In genomic region chr9:136928591-136928990, GRCh38 we compare ENCODE assay signal across 11 cellular contexts. TPM values are rescaled to one million over a fixed set of nuclear protein-coding genes. Genes with fewer than 3 reads are reported as not detected.
DNase-seq lines count a peak whose midpoint lies in the region; ATAC-seq and TF ChIP-seq lines count a peak whose summit lies in the region.
"Had no signal": no experiment of that assay in that cellular context is flagged by ENCODE, and none has a peak within 500 bp of the region (broad histone marks: within the 10 kb centered on the region; RNA-seq: fewer than 3 reads in every experiment).

No MANE protein-coding gene starts in this region.

- H3K27me3 ChIP-seq in lower lobe of right lung (ENCODE audit: low read depth), result no peaks in the 10 kb centered on the region
- no peaks in the 10 kb centered on the region for H3K27me3 ChIP-seq in CD4-positive, alpha-beta T cell (ENCODE audit: control insufficient read depth, insufficient read depth, low read length)
- H3K27me3 ChIP-seq in effector memory CD4-positive, alpha-beta T cell (replicated peaks; ENCODE audit: control insufficient read depth, insufficient read depth, low read length, poor library complexity, severe bottlenecking), result no peaks in the 10 kb centered on the region
- H3K27me3 ChIP-seq in uterus, result no peaks in the 10 kb centered on the region

- H3K4me1 ChIP-seq in lower lobe of right lung, result no peaks in the 10 kb centered on the region
- H3K4me1 ChIP-seq in effector memory CD4-positive, alpha-beta T cell (ENCODE audit: control insufficient read depth, insufficient read depth, low read length, poor library complexity, severe bottlenecking), result no peaks in the 10 kb centered on the region
- no peaks in the 10 kb centered on the region for H3K4me1 ChIP-seq in uterus
- H3K4me1 ChIP-seq: HAP-1 had no signal

- H3K27ac Mint-ChIP-seq in activated naive CD8-positive, alpha-beta T cell, result peak overlapping the region; percentile 22
- no peak overlapping the region for H3K27ac Mint-ChIP-seq in activated naive CD8-positive, alpha-beta T cell treated with anti-CD3 and anti-CD28 coated beads for 36 hours
- no peak overlapping the region for H3K27ac Mint-ChIP-seq in activated naive CD8-positive, alpha-beta T cell treated with anti-CD3 and anti-CD28 coated beads, Interleukin-2, amount 50 U/mL, for 24 hours
- peak overlapping the region; percentile 3 for H3K27ac Mint-ChIP-seq in type B pancreatic cell
- no peak overlapping the region for H3K27ac Mint-ChIP-seq in CD4-positive, alpha-beta T cell

- H3K27ac ChIP-seq in lower lobe of right lung, result no peak overlapping the region
- H3K27ac ChIP-seq in CD4-positive, alpha-beta T cell (ENCODE audit: low read depth, low read length), result no peak overlapping the region
- no peak overlapping the region for H3K27ac ChIP-seq in effector memory CD4-positive, alpha-beta T cell (ENCODE audit: insufficient read depth, low read length, poor library complexity, severe bottlenecking)
- H3K27ac ChIP-seq in uterus, result no peak overlapping the region

- no peaks in the 10 kb centered on the region for H3K36me3 Mint-ChIP-seq in activated naive CD8-positive, alpha-beta T cell
- H3K36me3 Mint-ChIP-seq in activated naive CD8-positive, alpha-beta T cell treated with anti-CD3 and anti-CD28 coated beads for 36 hours, result peaks cover 19% of the 10 kb centered on the region
- peaks cover 29% of the 10 kb centered on the region for H3K36me3 Mint-ChIP-seq in activated naive CD8-positive, alpha-beta T cell treated with anti-CD3 and anti-CD28 coated beads, Interleukin-2, amount 50 U/mL, for 24 hours (ENCODE audit: low read depth)
- peaks cover 13% of the 10 kb centered on the region for H3K36me3 Mint-ChIP-seq in type B pancreatic cell
- peaks cover 11% of the 10 kb centered on the region for H3K36me3 Mint-ChIP-seq in CD4-positive, alpha-beta T cell (ENCODE audit: low read depth)

- H3K9me3 ChIP-seq in lower lobe of right lung (no peaks in the 10 kb centered on the region), uterus (no peaks in the 10 kb centered on the region)
- no peaks in the 10 kb centered on the region for H3K9me3 ChIP-seq in CD4-positive, alpha-beta T cell (ENCODE audit: control insufficient read depth, low read length)
- no peaks in the 10 kb centered on the region for H3K9me3 ChIP-seq in effector memory CD4-positive, alpha-beta T cell (ENCODE audit: control insufficient read depth, low read length)

- no peak overlapping the region for H3K4me3 Mint-ChIP-seq in activated naive CD8-positive, alpha-beta T cell
- no peak overlapping the region for H3K4me3 Mint-ChIP-seq in activated naive CD8-positive, alpha-beta T cell treated with anti-CD3 and anti-CD28 coated beads for 36 hours
- H3K4me3 Mint-ChIP-seq in activated naive CD8-positive, alpha-beta T cell treated with anti-CD3 and anti-CD28 coated beads, Interleukin-2, amount 50 U/mL, for 24 hours, result no peak overlapping the region
- H3K4me3 Mint-ChIP-seq in type B pancreatic cell, result no peak overlapping the region
- H3K4me3 Mint-ChIP-seq in CD4-positive, alpha-beta T cell, result no peak overlapping the region

- no peak for DNase-seq in activated naive CD8-positive, alpha-beta T cell treated with anti-CD3 and anti-CD28 coated beads for 36 hours
- DNase-seq in activated naive CD8-positive, alpha-beta T cell treated with anti-CD3 and anti-CD28 coated beads, Interleukin-2, amount 50 U/mL, for 24 hours, result no peak
- no peak for DNase-seq in lower lobe of right lung
- DNase-seq in type B pancreatic cell (ENCODE audit: extremely low spot score, unreplicated experiment), result no peak
- no peak for DNase-seq in CD4-positive, alpha-beta T cell
- no peak for DNase-seq in effector memory CD4-positive, alpha-beta T cell
- DNase-seq in uterus, result no peak
- DNase-seq: head of caudate nucleus, NCI-H524 had no signal

- CTCF ChIA-PET in CD4-positive, alpha-beta T cell (lab: Charles Lee), result no interaction called here

- peak; percentile 29 for ATAC-seq in activated naive CD8-positive, alpha-beta T cell treated with anti-CD3 and anti-CD28 coated beads, Interleukin-2, amount 50 U/mL, for 24 hours
- peak; percentile 32 to 37 for ATAC-seq in lower lobe of right lung
- ATAC-seq in CD4-positive, alpha-beta T cell (ENCODE audit: poor library complexity), result no peak

- intact Hi-C loops in lower lobe of right lung (cut with DNase I) (no loop called here), uterus (cut with DNase I; ENCODE audit: low total_unique reads) (no loop called here)
- intact Hi-C loops in CD4-positive, alpha-beta T cell (cut with DNase I, micrococcal nuclease), result no loop called here

- TF ChIP-seq POLR2A in uterus (IDR thresholded peaks at IDR 0.05), result no peak

- POLR2A ChIA-PET in CD4-positive, alpha-beta T cell (lab: Charles Lee), result no interaction called here

- H3K4me3 ChIP-seq in lower lobe of right lung (no peak overlapping the region), uterus (no peak overlapping the region)
- H3K4me3 ChIP-seq in effector memory CD4-positive, alpha-beta T cell (ENCODE audit: insufficient read depth, low read depth, low read length, poor library complexity, severe bottlenecking), result no peak overlapping the region
- H3K4me3 ChIP-seq: HAP-1 had no signal

- TF ChIP-seq CTCF in lower lobe of right lung (IDR thresholded peaks at IDR 0.05) (no peak), type B pancreatic cell (conservative IDR thresholded peaks at IDR 0.05) (no peak), uterus (IDR thresholded peaks at IDR 0.05) (no peak)
- no peak for TF ChIP-seq CTCF in CD4-positive, alpha-beta T cell (IDR thresholded peaks at IDR 0.05)

- H3K4me1 Mint-ChIP-seq in activated naive CD8-positive, alpha-beta T cell (ENCODE audit: low read depth), result peaks cover 7% of the 10 kb centered on the region
- peaks cover 5% of the 10 kb centered on the region for H3K4me1 Mint-ChIP-seq in activated naive CD8-positive, alpha-beta T cell treated with anti-CD3 and anti-CD28 coated beads for 36 hours
- H3K4me1 Mint-ChIP-seq in activated naive CD8-positive, alpha-beta T cell treated with anti-CD3 and anti-CD28 coated beads, Interleukin-2, amount 50 U/mL, for 24 hours, result peaks cover 15% of the 10 kb centered on the region
- peaks cover 9% of the 10 kb centered on the region for H3K4me1 Mint-ChIP-seq in type B pancreatic cell (ENCODE audit: unreplicated experiment)
- H3K4me1 Mint-ChIP-seq in CD4-positive, alpha-beta T cell (ENCODE audit: low read depth), result no peaks in the 10 kb centered on the region

- H3K36me3 ChIP-seq in lower lobe of right lung (peaks cover 35% of the 10 kb centered on the region), uterus (no peaks in the 10 kb centered on the region)
- peaks cover 21% of the 10 kb centered on the region for H3K36me3 ChIP-seq in effector memory CD4-positive, alpha-beta T cell (ENCODE audit: control insufficient read depth, insufficient read depth, low read length)

- H3K9me3 Mint-ChIP-seq in activated naive CD8-positive, alpha-beta T cell (ENCODE audit: low read depth), result no peaks in the 10 kb centered on the region
- peaks cover 3% of the 10 kb centered on the region for H3K9me3 Mint-ChIP-seq in activated naive CD8-positive, alpha-beta T cell treated with anti-CD3 and anti-CD28 coated beads for 36 hours
- no peaks in the 10 kb centered on the region for H3K9me3 Mint-ChIP-seq in activated naive CD8-positive, alpha-beta T cell treated with anti-CD3 and anti-CD28 coated beads, Interleukin-2, amount 50 U/mL, for 24 hours
- H3K9me3 Mint-ChIP-seq in type B pancreatic cell, result peaks cover 7% of the 10 kb centered on the region
- no peaks in the 10 kb centered on the region for H3K9me3 Mint-ChIP-seq in CD4-positive, alpha-beta T cell

- no peaks in the 10 kb centered on the region for H3K27me3 Mint-ChIP-seq in activated naive CD8-positive, alpha-beta T cell
- no peaks in the 10 kb centered on the region for H3K27me3 Mint-ChIP-seq in activated naive CD8-positive, alpha-beta T cell treated with anti-CD3 and anti-CD28 coated beads for 36 hours
- no peaks in the 10 kb centered on the region for H3K27me3 Mint-ChIP-seq in activated naive CD8-positive, alpha-beta T cell treated with anti-CD3 and anti-CD28 coated beads, Interleukin-2, amount 50 U/mL, for 24 hours
- no peaks in the 10 kb centered on the region for H3K27me3 Mint-ChIP-seq in type B pancreatic cell
- H3K27me3 Mint-ChIP-seq in CD4-positive, alpha-beta T cell, result no peaks in the 10 kb centered on the region

RNA-seq across cellular contexts. Expression of gene FBXW5, which starts 15.9 kb away (rescaled TPM):
- total RNA-seq in activated naive CD8-positive, alpha-beta T cell treated with anti-CD3 and anti-CD28 coated beads for 36 hours, result 10 to 100 TPM; 55.6 to 59.3 TPM
- 83.2 TPM for total RNA-seq in lower lobe of right lung
- total RNA-seq in type B pancreatic cell (ENCODE audit: low replicate concordance), result 82.8 and 110 TPM in 2 replicates
- total RNA-seq in CD4-positive, alpha-beta T cell, result 10 to 100 TPM; 41.0 to 41.7 TPM
- total RNA-seq in uterus, result 100 to 1,000 TPM in 1 of 4 donors, 10 to 100 TPM in 3; 67.4 to 111 (median 75.3) TPM

RNA-seq across cellular contexts. Expression of gene C8G, which starts 16.5 kb away (rescaled TPM):
- under 1 TPM in 1 of 2 experiments, not detected in 1; 0.90 TPM for total RNA-seq in activated naive CD8-positive, alpha-beta T cell treated with anti-CD3 and anti-CD28 coated beads for 36 hours
- 2.2 TPM for total RNA-seq in lower lobe of right lung
- total RNA-seq in type B pancreatic cell (ENCODE audit: low replicate concordance), result 2.8 and 4.1 TPM in 2 replicates
- not detected for total RNA-seq in CD4-positive, alpha-beta T cell
- not detected for total RNA-seq in uterus

RNA-seq across cellular contexts. Expression of gene LCN12, which starts 23.5 kb away (rescaled TPM):
- total RNA-seq in activated naive CD8-positive, alpha-beta T cell treated with anti-CD3 and anti-CD28 coated beads for 36 hours, result 1 to 10 TPM in 1 of 2 experiments, under 1 TPM in 1; 0.84 to 1.2 TPM
- total RNA-seq in lower lobe of right lung (1.9 TPM), type B pancreatic cell (ENCODE audit: low replicate concordance) (7.9 and 8.3 TPM in 2 replicates), uterus (10 to 100 TPM in 2 of 4 donors, 1 to 10 TPM in 1, not detected in 1; 5.4 to 43.2 (median 10.3) TPM)
- 1 to 10 TPM; 1.3 to 1.5 TPM for total RNA-seq in CD4-positive, alpha-beta T cell

RNA-seq across cellular contexts. Expression of gene TRAF2, which starts 42.3 kb away (rescaled TPM):
- total RNA-seq in activated naive CD8-positive, alpha-beta T cell treated with anti-CD3 and anti-CD28 coated beads for 36 hours, result 10 to 100 TPM; 38.8 to 45.8 TPM
- total RNA-seq in lower lobe of right lung (16.5 TPM), type B pancreatic cell (ENCODE audit: low replicate concordance) (19.4 and 22.3 TPM in 2 replicates), uterus (10 to 100 TPM in 3 of 4 donors, under 1 TPM in 1; 0.88 to 22.1 (median 11.9) TPM)
- 10 to 100 TPM; 10.6 to 11.6 TPM for total RNA-seq in CD4-positive, alpha-beta T cell

RNA-seq across cellular contexts. Expression of gene PTGDS, which starts 48.7 kb away (rescaled TPM):
- total RNA-seq in activated naive CD8-positive, alpha-beta T cell treated with anti-CD3 and anti-CD28 coated beads for 36 hours, result not detected
- total RNA-seq in lower lobe of right lung, result 225 TPM
- total RNA-seq in type B pancreatic cell (ENCODE audit: low replicate concordance), result 1.4 and 1.7 TPM in 2 replicates
- 10 to 100 TPM; 40.6 to 41.0 TPM for total RNA-seq in CD4-positive, alpha-beta T cell
- 100 to 1,000 TPM in 1 of 4 donors, 10 to 100 TPM in 3; 13.5 to 116 (median 58.8) TPM for total RNA-seq in uterus

Comparison
In these comparisons a context has a peak if more than half of its experiments do, and no peak if none do; other contexts are left out.
1. H3K27ac Mint-ChIP-seq: peak in activated naive CD8-positive, alpha-beta T cell (single experiment) and type B pancreatic cell (single experiment); none in activated naive CD8-positive, alpha-beta T cell treated with anti-CD3 and anti-CD28 coated beads for 36 hours (single experiment), activated naive CD8-positive, alpha-beta T cell treated with anti-CD3 and anti-CD28 coated beads, Interleukin-2, amount 50 U/mL, for 24 hours (single experiment) and CD4-positive, alpha-beta T cell (single experiment).